1 cellular context compared by ENCODE assay signal in genomic region chr11:41431784-41432183, GRCh38.
TF ChIP-seq lines count a peak whose summit lies in the region.

No MANE protein-coding gene starts in this region.

TF ChIP-seq in SK-N-SH treated with all-trans-retinoic acid at 6 μM for 48 hours, 23 proteins besides CTCF, POLR2A, EP300 and RAD21 (continued from another document):
- TF ChIP-seq TSHZ2 (CRISPR knock-in tag; IDR thresholded peaks at IDR 0.05) (no peak), TCF4 (CRISPR knock-in tag; IDR thresholded peaks at IDR 0.05; ENCODE audit: borderline replicate concordance) (no peak), ZC3H10 (CRISPR knock-in tag; IDR thresholded peaks at IDR 0.05) (no peak), ZFP3 (CRISPR knock-in tag; IDR thresholded peaks at IDR 0.05) (no peak), ISL1 (CRISPR knock-in tag; IDR thresholded peaks at IDR 0.05) (no peak), ARNTL (CRISPR knock-in tag; IDR thresholded peaks at IDR 0.05; ENCODE audit: borderline replicate concordance, low read depth) (no peak)
